In the genomic region with DNA sequence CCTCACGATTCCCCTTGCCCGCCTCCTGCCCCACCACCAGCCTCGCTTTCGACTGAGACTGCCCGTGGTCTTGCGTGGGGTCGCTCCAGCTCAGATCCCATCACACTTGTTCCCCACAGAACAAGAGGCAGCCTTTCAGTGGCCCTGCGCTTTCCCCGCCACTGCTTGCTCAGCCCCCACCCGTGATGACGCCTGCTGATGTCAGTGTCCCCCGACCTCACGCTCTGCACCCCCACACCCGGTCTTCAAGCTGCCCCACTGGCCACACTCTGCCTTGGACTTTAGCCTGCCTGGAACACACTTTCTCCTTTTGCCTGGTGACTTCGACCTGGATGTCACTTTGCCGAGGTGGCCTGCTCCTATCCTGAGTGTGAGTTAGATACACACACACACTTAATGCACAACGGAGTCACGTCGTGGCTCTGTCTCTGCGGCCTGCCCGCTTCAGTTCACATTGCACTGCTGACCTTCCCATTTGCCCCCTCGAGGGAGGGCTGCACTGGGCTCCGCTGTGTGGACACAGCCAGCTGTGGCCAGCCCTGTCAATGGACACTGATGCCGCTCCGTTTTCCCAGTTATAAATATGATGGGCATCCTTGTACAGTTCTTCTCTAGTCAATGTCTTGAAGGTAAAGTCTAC, we compare ENCODE assay signal across 21 cellular contexts. TPM values are rescaled to one million over a fixed set of nuclear protein-coding genes. Genes with fewer than 3 reads are reported as not detected.
A peak's percentile ranks its signal among the peaks of the same experiment; 100 is the strongest.
DNase-seq lines count a peak whose midpoint lies in the region; ATAC-seq and TF ChIP-seq lines count a peak whose summit lies in the region.
"Had no signal": no experiment of that assay in that cellular context is flagged by ENCODE, and none has a peak within 500 bp of the region (broad histone marks: within the 10 kb centered on the region; RNA-seq: fewer than 3 reads in every experiment).

No MANE protein-coding gene starts in this region.

- H2BK12ac ChIP-seq in neuronal stem cell (ENCODE audit: low read length) = no peak overlapping the region

- H3K36me3 ChIP-seq in neuronal stem cell (replicated peaks in 1 of 2; ENCODE audit: control insufficient read depth in 2 of 2, insufficient read depth in 2 of 2, low read length in 2 of 2) = peaks cover 0 to 11% of the 10 kb centered on the region in 2 donors
- H3K36me3 ChIP-seq: HAP-1 had no signal

- DNase-seq in activated naive CD8-positive, alpha-beta T cell treated with anti-CD3 and anti-CD28 coated beads, Interleukin-2, amount 10 ng/mL, durations not matched to agents 7 days and 5 days = peak; percentile 13
- DNase-seq in activated naive CD8-positive, alpha-beta T cell treated with anti-CD3 and anti-CD28 coated beads for 36 hours = no peak
- no peak for DNase-seq in central memory CD8-positive, alpha-beta T cell (ENCODE audit: low spot score in 2 of 2)
- no peak for DNase-seq in neuronal stem cell (ENCODE audit: low spot score)
- DNase-seq in stimulated activated CD4-positive, alpha-beta T cell treated with anti-CD3 and anti-CD28 coated beads, Interleukin-4, amount 100 ng/mL, for 4 hours = no peak
- DNase-seq in GM20000 (ENCODE audit: low spot score) = no peak
- no peak for DNase-seq in NOMO-1 treated with DMSO at 0.1 percent for 48 hours (lab: John Stamatoyannopoulos, UW; ENCODE audit: unreplicated experiment)
- no peak for DNase-seq in globus pallidus (ENCODE audit: low spot score)
- DNase-seq: EL, GF-D8, GM23248, NCI-H1105 treated with DMSO at 0.1 percent for 48 hours, NCI-H2029 treated with DMSO at 0.1 percent for 48 hours, NCI-H226, NCI-H510A treated with DMSO at 0.1 percent for 48 hours, NCI-H748 treated with DMSO at 0.1 percent for 48 hours had no signal

- no CpG with 5 or more reads among the region's 25 CpGs for WGBS in neuronal stem cell (ENCODE audit: extremely low coverage in 2 of 2, insufficient read length in 2 of 2, insufficient replicate concordance in 1 of 2), 2 donors

- peak overlapping the region; percentile 24 for H3K9ac ChIP-seq in neuronal stem cell (ENCODE audit: low read depth, low read length, poor library complexity)
- H3K9ac ChIP-seq: GM23248, KMS-11 had no signal

- H3K4me1 ChIP-seq in neuronal stem cell (ENCODE audit: control insufficient read depth in 2 of 2, insufficient read depth in 1 of 2, low read depth in 1 of 2, low read length in 2 of 2) = no peaks in the 10 kb centered on the region

- no peak overlapping the region for H2BK15ac ChIP-seq in neuronal stem cell (ENCODE audit: low read length)

- peaks cover 31% of the 10 kb centered on the region for H3K4me1 Mint-ChIP-seq in activated naive CD8-positive, alpha-beta T cell treated with anti-CD3 and anti-CD28 coated beads, Interleukin-2, amount 10 ng/mL, durations not matched to agents 7 days and 5 days
- peaks cover 58% of the 10 kb centered on the region for H3K4me1 Mint-ChIP-seq in activated naive CD8-positive, alpha-beta T cell treated with anti-CD3 and anti-CD28 coated beads for 36 hours
- H3K4me1 Mint-ChIP-seq in central memory CD8-positive, alpha-beta T cell = peaks cover 61% of the 10 kb centered on the region

- ATAC-seq in activated naive CD8-positive, alpha-beta T cell treated with anti-CD3 and anti-CD28 coated beads, Interleukin-2, amount 10 ng/mL, durations not matched to agents 7 days and 5 days (ENCODE audit: low read depth) = no peak
- ATAC-seq in central memory CD8-positive, alpha-beta T cell (replicated peaks; ENCODE audit: extremely low read depth, poor library complexity, severe bottlenecking) = no peak
- ATAC-seq: Panc1, SK-N-SH treated with all-trans-retinoic acid at 6 μM for 48 hours had no signal

- H4K8ac ChIP-seq in neuronal stem cell (ENCODE audit: low read depth, low read length) = no peak overlapping the region

- no peaks in the 10 kb centered on the region for H3K27me3 Mint-ChIP-seq in activated naive CD8-positive, alpha-beta T cell treated with anti-CD3 and anti-CD28 coated beads, Interleukin-2, amount 10 ng/mL, durations not matched to agents 7 days and 5 days
- no peaks in the 10 kb centered on the region for H3K27me3 Mint-ChIP-seq in activated naive CD8-positive, alpha-beta T cell treated with anti-CD3 and anti-CD28 coated beads for 36 hours
- H3K27me3 Mint-ChIP-seq in central memory CD8-positive, alpha-beta T cell = no peaks in the 10 kb centered on the region

- no peak overlapping the region for H3K4me2 ChIP-seq in neuronal stem cell (ENCODE audit: insufficient read depth, low read length, poor library complexity, severe bottlenecking)
- H3K4me2 ChIP-seq: KMS-11 had no signal

- H4K91ac ChIP-seq in neuronal stem cell (ENCODE audit: low read depth, low read length, poor library complexity) = no peak overlapping the region

- no peak overlapping the region for H3K27ac Mint-ChIP-seq in activated naive CD8-positive, alpha-beta T cell treated with anti-CD3 and anti-CD28 coated beads, Interleukin-2, amount 10 ng/mL, durations not matched to agents 7 days and 5 days
- H3K27ac Mint-ChIP-seq in activated naive CD8-positive, alpha-beta T cell treated with anti-CD3 and anti-CD28 coated beads for 36 hours = no peak overlapping the region
- peak overlapping the region; percentile 53 for H3K27ac Mint-ChIP-seq in central memory CD8-positive, alpha-beta T cell (ENCODE audit: low read depth)

- POLR2A ChIA-PET in activated naive CD8-positive, alpha-beta T cell treated with anti-CD3 and anti-CD28 coated beads, Interleukin-2, amount 10 ng/mL, durations not matched to agents 7 days and 5 days (lab: Charles Lee) = no interaction called here

- TF ChIP-seq CTCF in GM20000 (IDR thresholded peaks at IDR 0.05; ENCODE audit: extremely low read depth, missing control alignments) = no peak

- no peak overlapping the region for H2BK5ac ChIP-seq in neuronal stem cell (ENCODE audit: low read length)

- H3K23ac ChIP-seq in neuronal stem cell (ENCODE audit: low read depth, low read length, poor library complexity) = peak overlapping the region; percentile 5

- H3K27me3 ChIP-seq in neuronal stem cell (ENCODE audit: control insufficient read depth in 3 of 3, insufficient read depth in 3 of 3, low read depth in 1 of 3, low read length in 3 of 3) = no peaks in the 10 kb centered on the region

- no peak overlapping the region for H3K18ac ChIP-seq in neuronal stem cell (ENCODE audit: low read length)

- H3K4ac ChIP-seq in neuronal stem cell (ENCODE audit: low read length) = no peak overlapping the region

- H3K9me3 Mint-ChIP-seq in activated naive CD8-positive, alpha-beta T cell treated with anti-CD3 and anti-CD28 coated beads, Interleukin-2, amount 10 ng/mL, durations not matched to agents 7 days and 5 days = peaks cover 2% of the 10 kb centered on the region
- H3K9me3 Mint-ChIP-seq in activated naive CD8-positive, alpha-beta T cell treated with anti-CD3 and anti-CD28 coated beads for 36 hours = peaks cover 1% of the 10 kb centered on the region
- peaks cover 6% of the 10 kb centered on the region for H3K9me3 Mint-ChIP-seq in central memory CD8-positive, alpha-beta T cell

- H2BK120ac ChIP-seq in neuronal stem cell (ENCODE audit: low read depth, low read length) = peak overlapping the region; percentile 5

- peak overlapping the region in 1 of 2 donors; percentile 13 for H3K4me3 ChIP-seq in neuronal stem cell (ENCODE audit: low read length in 2 of 2)
- H3K4me3 ChIP-seq: GM23248, HAP-1 had no signal

- H3K4me3 Mint-ChIP-seq in activated naive CD8-positive, alpha-beta T cell treated with anti-CD3 and anti-CD28 coated beads, Interleukin-2, amount 10 ng/mL, durations not matched to agents 7 days and 5 days = no peak overlapping the region
- H3K4me3 Mint-ChIP-seq in activated naive CD8-positive, alpha-beta T cell treated with anti-CD3 and anti-CD28 coated beads for 36 hours = no peak overlapping the region
- H3K4me3 Mint-ChIP-seq in central memory CD8-positive, alpha-beta T cell = no peak overlapping the region

- H2AK5ac ChIP-seq in neuronal stem cell (ENCODE audit: low read depth, low read length) = no peak overlapping the region

- no peak overlapping the region for H3K14ac ChIP-seq in neuronal stem cell (ENCODE audit: low read length)

- no peak overlapping the region for H2AFZ ChIP-seq in neuronal stem cell (ENCODE audit: low read length)
- H2AFZ ChIP-seq: GM23248 had no signal

- H3K79me1 ChIP-seq in neuronal stem cell (ENCODE audit: low read depth, low read length) = no peaks in the 10 kb centered on the region

- peaks cover 0 to 18% of the 10 kb centered on the region in 2 donors for H3K9me3 ChIP-seq in neuronal stem cell (replicated peaks in 1 of 2; ENCODE audit: control insufficient read depth in 2 of 2, insufficient read depth in 1 of 2, low read depth in 1 of 2, low read length in 2 of 2)
- H3K9me3 ChIP-seq: HAP-1 had no signal

- no peak overlapping the region for H3K27ac ChIP-seq in neuronal stem cell (replicated peaks; ENCODE audit: low read length)
- H3K27ac ChIP-seq: C4-2B, GM23248, KMS-11 had no signal

- H3K36me3 Mint-ChIP-seq in activated naive CD8-positive, alpha-beta T cell treated with anti-CD3 and anti-CD28 coated beads, Interleukin-2, amount 10 ng/mL, durations not matched to agents 7 days and 5 days = peaks cover 32% of the 10 kb centered on the region
- peaks cover 47% of the 10 kb centered on the region for H3K36me3 Mint-ChIP-seq in activated naive CD8-positive, alpha-beta T cell treated with anti-CD3 and anti-CD28 coated beads for 36 hours
- peaks cover 18% of the 10 kb centered on the region for H3K36me3 Mint-ChIP-seq in central memory CD8-positive, alpha-beta T cell (ENCODE audit: insufficient read depth)

RNA-seq across cellular contexts. Expression of a gene that starts 13.0 kb away (rescaled TPM):
- 10 to 100 TPM; 75.4 to 76.3 TPM for total RNA-seq in activated naive CD8-positive, alpha-beta T cell treated with anti-CD3 and anti-CD28 coated beads, Interleukin-2, amount 10 ng/mL, durations not matched to agents 7 days and 5 days
- total RNA-seq in activated naive CD8-positive, alpha-beta T cell treated with anti-CD3 and anti-CD28 coated beads for 36 hours = 10 to 100 TPM; 61.2 to 66.0 TPM
- 7.7 TPM for polyA plus RNA-seq in neuronal stem cell (2013, experiment 1 of 2)
- 7.4 TPM for polyA plus RNA-seq in neuronal stem cell (2013, experiment 2 of 2)
